Comparison of ENCODE assay signal across 1 cellular context in the genomic region with DNA sequence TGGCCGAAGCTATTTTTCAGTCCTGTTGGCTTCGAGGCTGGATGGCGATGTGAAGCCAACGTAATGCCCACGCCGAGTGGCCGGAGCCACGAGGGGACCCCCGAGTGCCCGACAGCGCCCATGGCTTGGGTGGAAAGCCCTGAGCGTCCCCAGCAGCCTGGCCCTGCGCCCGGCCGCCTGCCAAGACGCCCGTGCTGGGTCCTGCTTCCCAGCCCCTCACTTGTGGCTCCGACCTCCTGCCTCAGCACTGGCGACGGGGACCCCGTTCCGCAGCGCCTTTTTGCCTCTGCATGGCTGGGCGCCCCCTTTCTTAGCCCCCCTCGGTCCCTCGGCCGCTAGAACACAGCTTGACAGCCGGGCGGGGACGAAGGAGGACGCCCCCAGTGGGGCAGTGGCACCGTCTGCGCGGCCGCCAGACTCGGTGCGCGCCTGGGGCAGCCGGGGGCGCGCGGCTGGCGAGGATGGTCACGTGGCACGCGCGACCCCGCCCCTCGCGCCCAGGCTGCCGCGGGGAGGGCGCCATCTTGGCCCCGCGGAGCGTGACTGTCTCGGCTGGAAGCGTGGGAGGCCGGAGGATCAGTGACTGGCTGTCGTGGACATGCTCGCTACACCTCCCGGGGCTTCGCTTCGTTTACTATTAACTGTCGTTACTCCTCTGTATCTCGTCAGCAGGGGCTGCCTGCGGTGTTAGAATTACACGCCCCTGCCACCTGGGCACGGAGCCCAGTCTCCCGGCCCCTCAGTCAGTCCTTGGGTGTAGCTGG.
TF ChIP-seq lines count a peak whose summit lies in the region.

No MANE protein-coding gene starts in this region.

TF ChIP-seq in K562, 482 proteins besides CTCF, POLR2A, EP300 and RAD21 (continued from another document):
- TF ChIP-seq AFF1 (IDR thresholded peaks at IDR 0.05; ENCODE audit: low read depth in 1 of 2, partially characterized antibody in 2 of 2) (no peak), NR4A1 (CRISPR knock-in tag; IDR thresholded peaks at IDR 0.05) (no peak), NR4A1 (tag; IDR thresholded peaks at IDR 0.05) (peak; percentile 80; the same call in 1 of the 2 replicates), ZFX (CRISPR knock-in tag; IDR thresholded peaks at IDR 0.05) (peak; percentile 78), NFRKB (IDR thresholded peaks at IDR 0.05; ENCODE audit: low read depth) (peak; percentile 80; the same call in 1 of the 2 replicates), CBX3 (IDR thresholded peaks at IDR 0.05; ENCODE audit: borderline replicate concordance in 1 of 2, low read length in 2 of 2) (no peak; a peak in 1 of 3 replicates), TCF15 (CRISPR knock-in tag; IDR thresholded peaks at IDR 0.05) (no peak), MCM3 (IDR thresholded peaks at IDR 0.05) (no peak), CREB1 (IDR thresholded peaks at IDR 0.05) (0 out of 2 replicates have a peak, but pooled peaks have one; percentile 19), CREB1 (CRISPR knock-in tag; IDR thresholded peaks at IDR 0.05) (no peak), ZBTB1 (CRISPR knock-in tag; IDR thresholded peaks at IDR 0.05; ENCODE audit: borderline replicate concordance, low read depth) (0 out of 2 replicates have a peak, but pooled peaks have one; percentile 57), NFIX (CRISPR knock-in tag; IDR thresholded peaks at IDR 0.05; ENCODE audit: low read depth) (no peak), CBFB (CRISPR knock-in tag; IDR thresholded peaks at IDR 0.05) (no peak), NFE2 (IDR thresholded peaks at IDR 0.05; ENCODE audit: low read depth) (no peak), SUPT5H (IDR thresholded peaks at IDR 0.05) (peak; percentile 67; the same call in 1 of the 2 replicates), CCNT2 (IDR thresholded peaks at IDR 0.05; ENCODE audit: borderline replicate concordance, extremely low read depth, insufficient read length, low read depth, low read length) (peak; percentile 71), BRD4 (IDR thresholded peaks at IDR 0.05) (peak; percentile 64; the same call in 1 of the 2 replicates), ZNF589 (CRISPR knock-in tag; IDR thresholded peaks at IDR 0.05; ENCODE audit: low read depth) (peak; percentile 68), HNRNPL (IDR thresholded peaks at IDR 0.05; ENCODE audit: low read depth, low read length) (peak; percentile 84), DIDO1 (tag; IDR thresholded peaks at IDR 0.05; ENCODE audit: low read depth) (no peak)
- TF ChIP-seq, protein P1, sequence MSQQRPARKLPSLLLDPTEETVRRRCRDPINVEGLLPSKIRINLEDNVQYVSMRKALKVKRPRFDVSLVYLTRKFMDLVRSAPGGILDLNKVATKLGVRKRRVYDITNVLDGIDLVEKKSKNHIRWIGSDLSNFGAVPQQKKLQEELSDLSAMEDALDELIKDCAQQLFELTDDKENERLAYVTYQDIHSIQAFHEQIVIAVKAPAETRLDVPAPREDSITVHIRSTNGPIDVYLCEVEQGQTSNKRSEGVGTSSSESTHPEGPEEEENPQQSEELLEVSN (IDR thresholded peaks at IDR 0.05; ENCODE audit: borderline replicate concordance in 1 of 2, extremely low read depth in 1 of 2, insufficient read depth in 1 of 2, insufficient read length in 1 of 2, low read depth in 1 of 2, low read length in 1 of 2, poor library complexity in 1 of 2, severe bottlenecking in 1 of 2) = peak; percentile 95 to 98
